Comparison of ENCODE assay signal across 10 cellular contexts in the genomic region with DNA sequence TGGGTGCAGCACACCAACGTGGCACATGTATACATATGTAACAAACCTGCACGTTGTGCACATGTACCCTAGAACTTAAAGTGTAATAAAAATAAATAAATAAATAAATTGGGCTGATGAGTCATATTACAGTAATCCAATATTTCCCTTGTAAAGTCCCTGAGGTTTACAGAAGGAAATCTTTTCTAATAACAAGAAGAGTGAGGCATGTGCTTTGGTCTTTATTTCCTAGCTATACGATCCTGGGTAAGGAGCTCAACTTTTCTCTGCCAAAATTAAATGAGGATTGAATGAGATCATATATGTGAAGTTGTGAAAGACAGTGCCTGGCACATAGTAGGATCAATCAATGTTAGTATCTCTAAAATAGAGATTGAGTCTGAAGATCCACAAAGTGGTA. TPM values are rescaled to one million over a fixed set of nuclear protein-coding genes. Genes with fewer than 3 reads are reported as not detected.
DNase-seq lines count a peak whose midpoint lies in the region; ATAC-seq, FAIRE-seq and TF ChIP-seq lines count a peak whose summit lies in the region.
"Not testable (repeated sequence)": the region's sequence is repeated elsewhere in the genome, so short reads cannot be mapped to it uniquely, and the experiment has no call there.
"Had no signal": no experiment of that assay in that cellular context is flagged by ENCODE, and none has a peak within 500 bp of the region (broad histone marks: within the 10 kb centered on the region; RNA-seq: fewer than 3 reads in every experiment).

No MANE protein-coding gene starts in this region.

- H3K9me3 ChIP-seq in A549; astrocyte (ENCODE audit: insufficient read depth, low read depth, low read length): not testable (repeated sequence)

- not testable (repeated sequence) for H3K9ac ChIP-seq in astrocyte (ENCODE audit: low read length)

- not testable (repeated sequence) for ATAC-seq in A549

- H3K27me3 ChIP-seq in astrocyte (ENCODE audit: insufficient read depth, low read length): not testable (repeated sequence)

- not testable (repeated sequence) for H3K27ac ChIP-seq in A549; astrocyte (ENCODE audit: low read depth, low read length)

- H3K36me3 Mint-ChIP-seq in HFFc6 (ENCODE audit: low read depth) (peaks cover 31% of the 10 kb centered on the region; the same call in 1 of the 2 replicates), astrocyte (ENCODE audit: low read depth, unreplicated experiment) (peaks cover 18% of the 10 kb centered on the region)

- TF ChIP-seq RAD21 in A549 (conservative IDR thresholded peaks at IDR 0.05 in 1 of 2, IDR thresholded peaks at IDR 0.05 in 1 of 2): not testable (repeated sequence)

- not testable (repeated sequence) for TF ChIP-seq POLR2A in A549 (IDR thresholded peaks at IDR 0.05; ENCODE audit: low read length)

- 84% methylated on average over 3 of the region's 3 CpGs for WGBS in A549 (ENCODE audit: missing lambda C conversion rate)

- H3K27ac Mint-ChIP-seq in HFFc6: 0 out of 2 replicates have a peak overlapping the region, but pooled peaks have one; percentile 4
- H3K27ac Mint-ChIP-seq in astrocyte (ENCODE audit: unreplicated experiment): peak overlapping the region; percentile 34

- not testable (repeated sequence) for H4K20me1 ChIP-seq in astrocyte (ENCODE audit: insufficient read depth, low read length)

- H3K4me1 Mint-ChIP-seq in HFFc6 (ENCODE audit: low read depth); astrocyte (ENCODE audit: low read depth, unreplicated experiment): not testable (repeated sequence)

- POLR2A ChIA-PET in A549 (lab: Yijun Ruan, JAX): not testable (repeated sequence)

- not testable (repeated sequence) for TF ChIP-seq EP300 in A549 (IDR thresholded peaks at IDR 0.05)

- not testable (repeated sequence) for TF ChIP-seq CTCF in A549 (IDR thresholded peaks at IDR 0.05); HFFc6 (IDR thresholded peaks at IDR 0.05); astrocyte (IDR thresholded peaks at IDR 0.05; ENCODE audit: insufficient read depth, low read depth, low read length); fibroblast of villous mesenchyme (IDR thresholded peaks at IDR 0.05; ENCODE audit: insufficient read depth, low read depth, low read length)

- not testable (repeated sequence) for H3K4me1 ChIP-seq in A549; astrocyte (ENCODE audit: insufficient read depth, low read length)

- not testable (repeated sequence) for H3K9me3 Mint-ChIP-seq in HFFc6; astrocyte (ENCODE audit: unreplicated experiment)

- H3K4me3 Mint-ChIP-seq in HFFc6; astrocyte (ENCODE audit: unreplicated experiment): not testable (repeated sequence)

- not testable (repeated sequence) for FAIRE-seq in A549 (lab: Jason Lieb, UNC); astrocyte (lab: Jason Lieb, UNC)

- not testable (repeated sequence) for DNase-seq in A549 (ENCODE audit: low read depth in 1 of 2, low spot score in 1 of 2); astrocyte (ENCODE audit: low read depth)
- DNase-seq in ELR (ENCODE audit: low read depth) (peak; percentile 33), HFFc6 (peak; percentile 13), M059J (ENCODE audit: low read depth) (peak; percentile 13), dermis blood vessel endothelial cell (peak; percentile 25), fibroblast of villous mesenchyme (ENCODE audit: low read depth) (peak; percentile 18)

- H3K4me2 ChIP-seq in A549; astrocyte (ENCODE audit: low read length): not testable (repeated sequence)

- not testable (repeated sequence) for H3K36me3 ChIP-seq in astrocyte (ENCODE audit: insufficient read depth, low read length)

- H3K27me3 Mint-ChIP-seq in HFFc6 (ENCODE audit: insufficient read depth); astrocyte (ENCODE audit: low read depth, unreplicated experiment): not testable (repeated sequence)

- H2AFZ ChIP-seq in astrocyte (ENCODE audit: low read depth, low read length): not testable (repeated sequence)

- H3K79me2 ChIP-seq in astrocyte (ENCODE audit: insufficient read depth, low read length): not testable (repeated sequence)

- CTCF ChIA-PET in A549 (lab: Yijun Ruan, JAX): not testable (repeated sequence)

- H3K4me3 ChIP-seq in A549; astrocyte (ENCODE audit: insufficient read depth, low read depth, low read length); fibroblast of villous mesenchyme (ENCODE audit: low read depth, low read length): not testable (repeated sequence)

TF ChIP-seq in A549, 52 proteins besides CTCF, POLR2A, EP300 and RAD21:
- not testable (repeated sequence) for TF ChIP-seq FOSL2 (IDR thresholded peaks at IDR 0.05)
- 0 out of 2 replicates have a peak, but pooled peaks have one; percentile 21 for TF ChIP-seq FOSL2 (CRISPR knock-in tag; IDR thresholded peaks at IDR 0.05)

RNA-seq across cellular contexts. Expression of a gene that starts 57.5 kb away (rescaled TPM):
- polyA plus RNA-seq in A549 (2011; rRNA removed): not detected in 2 replicates
- polyA plus RNA-seq in A549 (2012; cell fraction: cytosol; rRNA removed): 0.08 and 0.12 TPM in 2 replicates
- polyA plus RNA-seq in A549 (2012; cell fraction: nucleus; rRNA removed): 0.90 and 1.2 TPM in 2 replicates
- 0.23 to 0.33 TPM (median 0.25 TPM) in 3 replicates for polyA plus RNA-seq in A549 (2017; fragmentation: RNase III; extraction: RNeasy Plus Mini Kit Qiagen cat#74134 plus additional on column Dnase treatment)
- polyA minus RNA-seq in A549 (2011; rRNA and poly(A)+ RNA removed): 0.49 and 0.87 TPM in 2 replicates
- total RNA-seq in HFFc6 (2021; fragmentation: NEBNext Ultra II Directional; extraction: Animal tissue kit (Norgen Biotek cat#: 25700)): under 1 TPM in 2 of 6 experiments, not detected in 4; 0.14 TPM
- total RNA-seq in M059J (2014; rRNA removed; shearing (Covaris generic)): 0.05 TPM in 1 of 2 replicates, not detected in the other
- total RNA-seq in astrocyte: 3.4 and 5.7 TPM in 2 replicates
- total RNA-seq in dermis blood vessel endothelial cell: 0.14 and 0.68 TPM in 2 replicates
- total RNA-seq in fibroblast of villous mesenchyme: 0.32 and 0.86 TPM in 2 replicates
- polyA plus RNA-seq: AG04450; CD14-positive monocyte; CD8-positive, alpha-beta memory T cell had no signal
